In the genomic region with DNA sequence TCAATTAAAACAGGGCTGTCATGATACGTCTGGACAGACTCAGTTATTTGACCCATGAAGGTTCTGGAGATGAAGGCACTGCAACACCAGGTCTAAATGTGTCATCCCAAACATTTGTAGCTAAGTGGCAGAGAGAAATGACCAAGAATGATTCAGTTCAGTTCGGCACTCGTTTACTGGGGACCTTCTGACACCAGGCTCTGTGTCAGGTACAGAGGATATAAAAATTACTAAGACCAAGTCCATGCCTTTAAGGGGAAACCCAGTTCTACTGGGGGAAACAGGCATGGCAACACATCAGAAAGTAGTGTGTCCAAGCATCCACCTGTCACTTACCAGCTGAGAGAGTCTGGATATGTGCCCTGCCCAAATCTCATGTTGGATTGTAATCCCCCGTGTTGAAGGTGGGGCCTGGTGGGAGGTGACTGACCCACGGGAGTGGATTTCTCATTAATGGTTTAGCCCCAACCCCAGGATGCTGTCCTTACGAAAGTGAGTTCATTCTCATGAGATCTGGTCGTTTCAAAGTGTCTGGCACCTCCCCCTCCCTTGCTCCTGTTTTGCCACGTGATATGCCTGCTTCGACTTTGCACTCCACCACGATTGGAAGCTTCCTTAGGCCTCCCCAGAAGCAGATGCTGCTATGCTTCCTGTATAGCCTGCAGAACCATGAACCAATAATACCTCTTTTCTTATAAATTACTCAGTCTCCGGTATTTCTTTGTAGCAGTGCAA, we compare ENCODE assay signal across 17 cellular contexts. TPM values are rescaled to one million over a fixed set of nuclear protein-coding genes. Genes with fewer than 3 reads are reported as not detected.
"Had no signal": no experiment of that assay in that cellular context is flagged by ENCODE, and none has a peak within 500 bp of the region (broad histone marks: within the 10 kb centered on the region; RNA-seq: fewer than 3 reads in every experiment).

No MANE protein-coding gene starts in this region.

- H3K27ac Mint-ChIP-seq: activated naive CD8-positive, alpha-beta T cell treated with anti-CD3 and anti-CD28 coated beads, Interleukin-2, amount 10 ng/mL, durations not matched to agents 7 days and 5 days; type B pancreatic cell had no signal

- H3K27ac ChIP-seq: suprapubic skin had no signal

- DNase-seq: activated CD8-positive, alpha-beta memory T cell treated with anti-CD3 and anti-CD28 coated beads for 24 hours; activated effector memory CD4-positive, alpha-beta T cell treated with Interleukin-2 at 50 U/mL for 16 hours; activated naive CD8-positive, alpha-beta T cell treated with anti-CD3 and anti-CD28 coated beads, Interleukin-2, amount 10 ng/mL, durations not matched to agents 7 days and 5 days; anterior cingulate cortex; foreskin melanocyte; head of caudate nucleus; left colon; midbrain; retina; stimulated activated naive CD4-positive, alpha-beta T cell; T-helper 2 cell had no signal

- H3K9me3 ChIP-seq: suprapubic skin had no signal

- ATAC-seq: activated CD4-positive, CD25-positive, alpha-beta regulatory T cell treated with anti-CD3 and anti-CD28 coated beads, Interleukin-2, amount 50 U/mL, for 24 hours had no signal

- H3K4me3 Mint-ChIP-seq: activated naive CD8-positive, alpha-beta T cell treated with anti-CD3 and anti-CD28 coated beads, Interleukin-2, amount 10 ng/mL, durations not matched to agents 7 days and 5 days; type B pancreatic cell had no signal

- H3K27me3 Mint-ChIP-seq: activated naive CD8-positive, alpha-beta T cell treated with anti-CD3 and anti-CD28 coated beads, Interleukin-2, amount 10 ng/mL, durations not matched to agents 7 days and 5 days had no signal

- H3K27me3 ChIP-seq: suprapubic skin had no signal

- H3K36me3 Mint-ChIP-seq: type B pancreatic cell had no signal

- H3K4me3 ChIP-seq: lung, smooth muscle cell, suprapubic skin had no signal

- H3K36me3 ChIP-seq: suprapubic skin had no signal

- FAIRE-seq: endothelial cell of umbilical vein had no signal

- H3K9me3 Mint-ChIP-seq: type B pancreatic cell had no signal

RNA-seq across cellular contexts. Expression of gene BCL2L14, which starts 41.9 kb away (rescaled TPM):
- total RNA-seq: endothelial cell of umbilical vein, smooth muscle cell, suprapubic skin had no signal
